1 cellular context compared by ENCODE assay signal in the genomic region with DNA sequence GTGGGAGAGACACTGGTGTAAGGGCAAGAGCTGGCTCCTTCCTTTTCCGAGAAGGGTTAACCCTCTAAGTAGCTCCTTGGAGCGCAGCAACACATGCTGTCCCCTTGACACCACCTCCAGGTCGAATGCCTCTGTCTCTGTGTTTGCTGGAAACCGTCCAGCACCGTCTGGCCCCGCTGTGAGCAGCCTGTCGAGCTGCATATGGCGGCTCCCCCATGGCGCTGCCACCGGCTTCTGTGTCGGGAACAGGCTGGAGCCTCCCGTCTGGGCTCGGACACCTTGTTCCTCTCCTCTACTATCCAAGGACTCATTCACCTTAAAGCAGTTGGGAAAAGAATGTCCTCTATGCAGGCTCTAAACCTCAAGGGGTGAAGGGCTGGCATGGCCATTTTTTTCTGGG.
TF ChIP-seq lines count a peak whose summit lies in the region.

No MANE protein-coding gene starts in this region.

TF ChIP-seq in HepG2, 621 proteins besides CTCF, POLR2A, EP300 and RAD21 (continued from another document):
- TF ChIP-seq, protein P1, sequence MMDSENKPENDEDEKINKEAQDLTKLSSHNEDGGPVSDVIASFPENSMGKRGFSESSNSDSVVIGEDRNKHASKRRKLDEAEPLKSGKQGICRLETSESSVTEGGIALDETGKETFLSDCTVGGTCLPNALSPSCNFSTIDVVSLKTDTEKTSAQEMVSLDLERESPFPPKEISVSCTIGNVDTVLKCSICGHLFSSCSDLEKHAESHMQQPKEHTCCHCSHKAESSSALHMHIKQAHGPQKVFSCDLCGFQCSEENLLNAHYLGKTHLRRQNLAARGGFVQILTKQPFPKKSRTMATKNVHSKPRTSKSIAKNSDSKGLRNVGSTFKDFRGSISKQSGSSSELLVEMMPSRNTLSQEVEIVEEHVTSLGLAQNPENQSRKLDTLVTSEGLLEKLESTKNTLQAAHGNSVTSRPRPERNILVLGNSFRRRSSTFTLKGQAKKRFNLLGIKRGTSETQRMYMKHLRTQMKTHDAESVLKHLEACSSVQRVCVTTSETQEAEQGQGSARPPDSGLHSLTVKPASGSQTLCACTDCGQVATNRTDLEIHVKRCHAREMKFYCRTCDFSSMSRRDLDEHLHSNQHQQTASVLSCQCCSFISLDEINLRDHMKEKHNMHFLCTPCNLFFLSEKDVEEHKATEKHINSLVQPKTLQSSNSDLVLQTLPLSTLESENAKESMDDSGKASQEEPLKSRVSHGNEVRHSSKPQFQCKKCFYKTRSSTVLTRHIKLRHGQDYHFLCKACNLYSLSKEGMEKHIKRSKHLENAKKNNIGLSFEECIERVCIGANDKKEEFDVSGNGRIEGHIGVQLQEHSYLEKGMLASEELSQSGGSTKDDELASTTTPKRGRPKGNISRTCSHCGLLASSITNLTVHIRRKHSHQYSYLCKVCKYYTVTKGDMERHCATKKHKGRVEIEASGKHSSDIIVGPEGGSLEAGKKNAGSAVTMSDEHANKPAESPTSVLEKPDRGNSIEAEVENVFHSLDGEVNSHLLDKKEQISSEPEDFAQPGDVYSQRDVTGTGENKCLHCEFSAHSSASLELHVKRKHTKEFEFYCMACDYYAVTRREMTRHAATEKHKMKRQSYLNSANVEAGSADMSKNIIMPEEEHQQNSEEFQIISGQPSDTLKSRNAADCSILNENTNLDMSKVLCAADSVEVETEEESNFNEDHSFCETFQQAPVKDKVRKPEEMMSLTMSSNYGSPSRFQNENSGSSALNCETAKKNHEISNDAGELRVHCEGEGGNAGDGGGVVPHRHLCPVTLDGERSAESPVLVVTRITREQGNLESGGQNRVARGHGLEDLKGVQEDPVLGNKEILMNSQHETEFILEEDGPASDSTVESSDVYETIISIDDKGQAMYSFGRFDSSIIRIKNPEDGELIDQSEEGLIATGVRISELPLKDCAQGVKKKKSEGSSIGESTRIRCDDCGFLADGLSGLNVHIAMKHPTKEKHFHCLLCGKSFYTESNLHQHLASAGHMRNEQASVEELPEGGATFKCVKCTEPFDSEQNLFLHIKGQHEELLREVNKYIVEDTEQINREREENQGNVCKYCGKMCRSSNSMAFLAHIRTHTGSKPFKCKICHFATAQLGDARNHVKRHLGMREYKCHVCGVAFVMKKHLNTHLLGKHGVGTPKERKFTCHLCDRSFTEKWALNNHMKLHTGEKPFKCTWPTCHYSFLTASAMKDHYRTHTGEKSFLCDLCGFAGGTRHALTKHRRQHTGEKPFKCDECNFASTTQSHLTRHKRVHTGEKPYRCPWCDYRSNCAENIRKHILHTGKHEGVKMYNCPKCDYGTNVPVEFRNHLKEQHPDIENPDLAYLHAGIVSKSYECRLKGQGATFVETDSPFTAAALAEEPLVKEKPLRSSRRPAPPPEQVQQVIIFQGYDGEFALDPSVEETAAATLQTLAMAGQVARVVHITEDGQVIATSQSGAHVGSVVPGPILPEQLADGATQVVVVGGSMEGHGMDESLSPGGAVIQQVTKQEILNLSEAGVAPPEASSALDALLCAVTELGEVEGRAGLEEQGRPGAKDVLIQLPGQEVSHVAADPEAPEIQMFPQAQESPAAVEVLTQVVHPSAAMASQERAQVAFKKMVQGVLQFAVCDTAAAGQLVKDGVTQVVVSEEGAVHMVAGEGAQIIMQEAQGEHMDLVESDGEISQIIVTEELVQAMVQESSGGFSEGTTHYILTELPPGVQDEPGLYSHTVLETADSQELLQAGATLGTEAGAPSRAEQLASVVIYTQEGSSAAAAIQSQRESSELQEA (CRISPR knock-in tag; IDR thresholded peaks at IDR 0.05; ENCODE audit: not compliant biosample characterization) = no peak
- TF ChIP-seq FOXA3 (CRISPR knock-in tag; IDR thresholded peaks at IDR 0.05) = no peak
- no peak for TF ChIP-seq ZKSCAN1 (IDR thresholded peaks at IDR 0.05; ENCODE audit: low read length)
- TF ChIP-seq, protein P2, sequence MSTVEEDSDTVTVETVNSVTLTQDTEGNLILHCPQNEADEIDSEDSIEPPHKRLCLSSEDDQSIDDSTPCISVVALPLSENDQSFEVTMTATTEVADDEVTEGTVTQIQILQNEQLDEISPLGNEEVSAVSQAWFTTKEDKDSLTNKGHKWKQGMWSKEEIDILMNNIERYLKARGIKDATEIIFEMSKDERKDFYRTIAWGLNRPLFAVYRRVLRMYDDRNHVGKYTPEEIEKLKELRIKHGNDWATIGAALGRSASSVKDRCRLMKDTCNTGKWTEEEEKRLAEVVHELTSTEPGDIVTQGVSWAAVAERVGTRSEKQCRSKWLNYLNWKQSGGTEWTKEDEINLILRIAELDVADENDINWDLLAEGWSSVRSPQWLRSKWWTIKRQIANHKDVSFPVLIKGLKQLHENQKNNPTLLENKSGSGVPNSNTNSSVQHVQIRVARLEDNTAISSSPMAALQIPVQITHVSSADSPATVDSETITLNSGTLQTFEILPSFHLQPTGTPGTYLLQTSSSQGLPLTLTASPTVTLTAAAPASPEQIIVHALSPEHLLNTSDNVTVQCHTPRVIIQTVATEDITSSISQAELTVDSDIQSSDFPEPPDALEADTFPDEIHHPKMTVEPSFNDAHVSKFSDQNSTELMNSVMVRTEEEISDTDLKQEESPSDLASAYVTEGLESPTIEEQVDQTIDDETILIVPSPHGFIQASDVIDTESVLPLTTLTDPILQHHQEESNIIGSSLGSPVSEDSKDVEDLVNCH (CRISPR knock-in tag; IDR thresholded peaks at IDR 0.05) = no peak
- TF ChIP-seq ZBTB42 (CRISPR knock-in tag; IDR thresholded peaks at IDR 0.05) = no peak
- TF ChIP-seq, protein P3, sequence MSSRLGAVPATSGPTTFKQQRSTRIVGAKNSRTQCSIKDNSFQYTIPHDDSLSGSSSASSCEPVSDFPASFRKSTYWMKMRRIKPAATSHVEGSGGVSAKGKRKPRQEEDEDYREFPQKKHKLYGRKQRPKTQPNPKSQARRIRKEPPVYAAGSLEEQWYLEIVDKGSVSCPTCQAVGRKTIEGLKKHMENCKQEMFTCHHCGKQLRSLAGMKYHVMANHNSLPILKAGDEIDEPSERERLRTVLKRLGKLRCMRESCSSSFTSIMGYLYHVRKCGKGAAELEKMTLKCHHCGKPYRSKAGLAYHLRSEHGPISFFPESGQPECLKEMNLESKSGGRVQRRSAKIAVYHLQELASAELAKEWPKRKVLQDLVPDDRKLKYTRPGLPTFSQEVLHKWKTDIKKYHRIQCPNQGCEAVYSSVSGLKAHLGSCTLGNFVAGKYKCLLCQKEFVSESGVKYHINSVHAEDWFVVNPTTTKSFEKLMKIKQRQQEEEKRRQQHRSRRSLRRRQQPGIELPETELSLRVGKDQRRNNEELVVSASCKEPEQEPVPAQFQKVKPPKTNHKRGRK (CRISPR knock-in tag; IDR thresholded peaks at IDR 0.05) = no peak
